Comparison of ENCODE assay signal across 9 cellular contexts in genomic region chr6:56549014-56549413, GRCh38.
DNase-seq lines count a peak whose midpoint lies in the region; ATAC-seq and TF ChIP-seq lines count a peak whose summit lies in the region.
"Had no signal": no experiment of that assay in that cellular context is flagged by ENCODE, and none has a peak within 500 bp of the region (broad histone marks: within the 10 kb centered on the region; RNA-seq: fewer than 3 reads in every experiment).

No MANE protein-coding gene starts in this region.

- H3K27me3 ChIP-seq in Panc1 (ENCODE audit: control insufficient read depth, insufficient read depth, low read length) (no peaks in the 10 kb centered on the region), gastrocnemius medialis (no peaks in the 10 kb centered on the region)

- POLR2A ChIA-PET in Panc1 (lab: Charles Lee) = no interaction called here

- H3K36me3 ChIP-seq in Panc1 (ENCODE audit: control insufficient read depth, insufficient read depth, low read length) (peaks cover 11% of the 10 kb centered on the region; the same call in 1 of the 2 replicates), gastrocnemius medialis (peaks cover 0 to 17% of the 10 kb centered on the region in 2 donors)

- H3K4me3 ChIP-seq in Panc1 (ENCODE audit: low read depth in 2 of 2, low read length in 2 of 2) = no peak overlapping the region
- H3K4me3 ChIP-seq in foreskin fibroblast (ENCODE audit: low read depth in 1 of 2, low read length in 2 of 2) = no peak overlapping the region
- H3K4me3 ChIP-seq in gastrocnemius medialis = peak overlapping the region in 1 of 4 donors; percentile 16
- H3K4me3 ChIP-seq: lung had no signal

- CTCF ChIA-PET in Panc1 (lab: Charles Lee) = no interaction called here

- intact Hi-C loops in Panc1 (cut with micrococcal nuclease; ENCODE audit: unreplicated experiment) (no loop called here), gastrocnemius medialis (cut with DNase I; ENCODE audit: low total_unique reads) (loop anchor here (2.0 to 5.0 kb wide), 2 partner anchors 178 to 192 kb away; no protein-coding TSS in a partner anchor)

- peaks cover 11% of the 10 kb centered on the region for H3K4me1 ChIP-seq in Panc1 (ENCODE audit: control insufficient read depth, insufficient read depth, low read length)
- H3K4me1 ChIP-seq in gastrocnemius medialis = peaks cover 41 to 57% of the 10 kb centered on the region in 2 donors

- ATAC-seq in GM18907 (IDR thresholded peaks at IDR 0.05; ENCODE audit: unreplicated experiment) (peak; percentile 61), Panc1 (no peak), gastrocnemius medialis (no peak), GM19324 (IDR thresholded peaks at IDR 0.05; ENCODE audit: low FRiP score, unreplicated experiment) (no peak)

- no peak for TF ChIP-seq POLR2A in gastrocnemius medialis (IDR thresholded peaks at IDR 0.05)

- H3K27ac ChIP-seq in Panc1 (ENCODE audit: low read length) (no peak overlapping the region), gastrocnemius medialis (peak overlapping the region in 3 of 4 donors; percentile 1 to 51 (median 49))

- H3K9me3 ChIP-seq in Panc1 (ENCODE audit: control insufficient read depth, insufficient read depth, low read depth, low read length) (no peaks in the 10 kb centered on the region), gastrocnemius medialis (no peaks in the 10 kb centered on the region)

- no TSS peak for BruUV-seq in Panc1 (replicated peaks; lab: Mats Ljungman, UMichigan)

- TF ChIP-seq CTCF in Panc1 (IDR thresholded peaks at IDR 0.05) (peak; percentile 12; the same call in 1 of the 2 replicates), foreskin fibroblast (IDR thresholded peaks at IDR 0.05; ENCODE audit: low read depth, low read length) (peak; percentile 41), gastrocnemius medialis (IDR thresholded peaks at IDR 0.05 in 4 of 5, conservative IDR thresholded peaks at IDR 0.05 in 1 of 5) (peak in 3 of 5 experiments; percentile 24 to 39 (median 30))

- in situ Hi-C loops in Panc1 (cut with HindIII; ENCODE audit: low pct_unique_long_range_greater_than_20kb, low sequenced_read_pairs) (no loop called here), gastrocnemius medialis (cut with MboI; ENCODE audit: low sequenced_read_pairs in 4 of 4) (no loop called here)

- no peak for DNase-seq in Panc1 (ENCODE audit: low read depth, low spot score)
- no peak for DNase-seq in foreskin fibroblast
- DNase-seq in gastrocnemius medialis = no peak
- DNase-seq in activated CD4-positive, alpha-beta T cell treated with anti-CD3 and anti-CD28 coated beads for 48 hours = no peak
- no peak for DNase-seq in NCI-H446 treated with DMSO at 0.1 percent for 48 hours (lab: John Stamatoyannopoulos, UW)
- DNase-seq in NCI-H1694 (lab: John Stamatoyannopoulos, UW) = no peak
